ENCODE assay signal across 27 cellular contexts in genomic region chr7:142002179-142002578, GRCh38. TPM values are rescaled to one million over a fixed set of nuclear protein-coding genes. Genes with fewer than 3 reads are reported as not detected.
DNase-seq lines count a peak whose midpoint lies in the region; ATAC-seq, FAIRE-seq and TF ChIP-seq lines count a peak whose summit lies in the region.
"Had no signal": no experiment of that assay in that cellular context is flagged by ENCODE, and none has a peak within 500 bp of the region (broad histone marks: within the 10 kb centered on the region; RNA-seq: fewer than 3 reads in every experiment).

No MANE protein-coding gene starts in this region.

- dilution Hi-C loops in keratinocyte (cut with MboI; ENCODE audit: extremely low pct_ligation_motif_present, low sequenced_read_pairs): no loop called here

- no peaks in the 10 kb centered on the region for H3K9me2 ChIP-seq in Karpas-422 (replicated peaks; ENCODE audit: insufficient read depth, low read length)

- no peak overlapping the region for H3K9ac ChIP-seq in Karpas-422 (ENCODE audit: low read length)
- H3K9ac ChIP-seq in keratinocyte (ENCODE audit: control insufficient read depth, extremely low read depth, insufficient read depth, low read length): no peak overlapping the region

- no peak for DNase-seq in A549 (ENCODE audit: low read depth in 1 of 2, low spot score in 1 of 2)
- DNase-seq in Karpas-422: peak; percentile 11
- peak; percentile 62 for DNase-seq in bronchial epithelial cell (ENCODE audit: low read depth)
- DNase-seq in keratinocyte (ENCODE audit: low read depth, low spot score): no peak
- DNase-seq in NCI-H187 (lab: John Stamatoyannopoulos, UW): no peak
- no peak for DNase-seq in tibial nerve (ENCODE audit: low spot score in 2 of 2)
- DNase-seq in cerebellar cortex (ENCODE audit: low spot score): no peak
- DNase-seq: 8988T, GF-D8, HFFc6, NCI-H1092, NCI-H1436, NCI-H1930, NCI-H2227 treated with DMSO at 0.1 percent for 48 hours, NCI-H510A treated with DMSO at 0.1 percent for 48 hours, NCI-H748 treated with DMSO at 0.1 percent for 48 hours, SJCRH30 had no signal

- ATAC-seq in A549 (no peak), GM19452 (IDR thresholded peaks at IDR 0.05; ENCODE audit: unreplicated experiment) (no peak)
- ATAC-seq: HepG2, K562, Panc1 had no signal

- H2AFZ ChIP-seq in Karpas-422 (ENCODE audit: low read length) (no peak overlapping the region), keratinocyte (ENCODE audit: control insufficient read depth, low read length) (no peak overlapping the region)

- H3K9me3 ChIP-seq in A549 (no peaks in the 10 kb centered on the region; the same call in 1 of the 3 replicates), Karpas-422 (ENCODE audit: low read length) (no peaks in the 10 kb centered on the region), keratinocyte (ENCODE audit: control insufficient read depth, low read depth, low read length) (no peaks in the 10 kb centered on the region), tibial nerve (no peaks in the 10 kb centered on the region)
- H3K9me3 ChIP-seq: SJCRH30 had no signal

- no peaks in the 10 kb centered on the region for H3K9me1 ChIP-seq in keratinocyte (ENCODE audit: control insufficient read depth, extremely low read depth, insufficient read depth, low read length)

- no peaks in the 10 kb centered on the region for H3K79me2 ChIP-seq in Karpas-422 (ENCODE audit: low read length)
- H3K79me2 ChIP-seq in keratinocyte (ENCODE audit: control insufficient read depth, insufficient read depth, low read length): no peaks in the 10 kb centered on the region

- H3K27me3 ChIP-seq in Karpas-422 (ENCODE audit: low read length) (no peaks in the 10 kb centered on the region), bronchial epithelial cell (ENCODE audit: control insufficient read depth, insufficient read depth, low read length) (no peaks in the 10 kb centered on the region), keratinocyte (ENCODE audit: control insufficient read depth, extremely low read depth, insufficient read depth, low read length) (no peaks in the 10 kb centered on the region), tibial nerve (no peaks in the 10 kb centered on the region)
- H3K27me3 ChIP-seq: SJCRH30 had no signal

- H3K27ac ChIP-seq in A549 (no peak overlapping the region), Karpas-422 (ENCODE audit: low read length) (no peak overlapping the region), keratinocyte (ENCODE audit: control insufficient read depth, insufficient read depth, low read length) (peak overlapping the region; percentile 37), tibial nerve (no peak overlapping the region)
- H3K27ac ChIP-seq: HL-60, SJCRH30 had no signal

- H3K4me3 ChIP-seq in A549 (no peak overlapping the region), Karpas-422 (ENCODE audit: low read length) (no peak overlapping the region), bronchial epithelial cell (ENCODE audit: low read depth, low read length) (no peak overlapping the region), keratinocyte (ENCODE audit: control insufficient read depth in 2 of 3, extremely low read depth in 1 of 3, insufficient read depth in 2 of 3, low read depth in 1 of 3, low read length in 3 of 3) (no peak overlapping the region), tibial nerve (no peak overlapping the region)
- H3K4me3 ChIP-seq: K562, SJCRH30 had no signal

- TF ChIP-seq CTCF in A549 (IDR thresholded peaks at IDR 0.05): no peak
- no peak for TF ChIP-seq CTCF in bronchial epithelial cell (IDR thresholded peaks at IDR 0.05; ENCODE audit: insufficient read depth, low read length, severe bottlenecking)
- TF ChIP-seq CTCF in keratinocyte (optimal IDR thresholded peaks at IDR 0.05 in 1 of 3, IDR thresholded peaks at IDR 0.05 in 1 of 3, conservative IDR thresholded peaks at IDR 0.05 in 1 of 3; ENCODE audit: extremely low read depth in 1 of 3, insufficient read depth in 2 of 3, low read length in 3 of 3): no peak
- no peak for TF ChIP-seq CTCF in tibial nerve (IDR thresholded peaks at IDR 0.05)

- CTCF ChIA-PET in A549 (lab: Yijun Ruan, JAX): no interaction called here

- no peak overlapping the region for H3K4me2 ChIP-seq in A549
- no peak overlapping the region for H3K4me2 ChIP-seq in Karpas-422 (ENCODE audit: low read depth, low read length, poor library complexity, severe bottlenecking)
- peak overlapping the region; percentile 57 for H3K4me2 ChIP-seq in keratinocyte (ENCODE audit: control insufficient read depth, extremely low read depth, insufficient read depth, low read depth, low read length)

- TF ChIP-seq RAD21 in A549 (conservative IDR thresholded peaks at IDR 0.05 in 1 of 2, IDR thresholded peaks at IDR 0.05 in 1 of 2): no peak

- 85% methylated on average over 1 of the region's 1 CpG for WGBS in A549 (ENCODE audit: missing lambda C conversion rate)
- 76 to 94% methylated on average over 1 of the region's 1 CpG for WGBS in tibial nerve, 2 donors

- H3K4me1 ChIP-seq in A549: no peaks in the 10 kb centered on the region
- H3K4me1 ChIP-seq in Karpas-422 (ENCODE audit: low read length): no peaks in the 10 kb centered on the region
- H3K4me1 ChIP-seq in keratinocyte (ENCODE audit: control insufficient read depth, extremely low read depth, insufficient read depth, low read length): peaks cover 30% of the 10 kb centered on the region
- H3K4me1 ChIP-seq in tibial nerve: no peaks in the 10 kb centered on the region

- H3K36me3 ChIP-seq in Karpas-422 (ENCODE audit: insufficient read depth, low read length) (no peaks in the 10 kb centered on the region), bronchial epithelial cell (ENCODE audit: control insufficient read depth, insufficient read depth, low read length) (no peaks in the 10 kb centered on the region), keratinocyte (ENCODE audit: control insufficient read depth in 2 of 2, extremely low read depth in 1 of 2, insufficient read depth in 2 of 2, low read length in 2 of 2) (no peaks in the 10 kb centered on the region), tibial nerve (no peaks in the 10 kb centered on the region)
- H3K36me3 ChIP-seq: SJCRH30 had no signal

- TF ChIP-seq EP300 in A549 (IDR thresholded peaks at IDR 0.05): no peak
- TF ChIP-seq EP300 in tibial nerve (IDR thresholded peaks at IDR 0.05): no peak

- H4K20me1 ChIP-seq in Karpas-422 (ENCODE audit: insufficient read depth, low read depth, low read length): no peaks in the 10 kb centered on the region
- H4K20me1 ChIP-seq in keratinocyte (ENCODE audit: control insufficient read depth, extremely low read depth, insufficient read depth, low read length): no peaks in the 10 kb centered on the region

- FAIRE-seq in A549 (lab: Jason Lieb, UNC) (peak; percentile 59), bronchial epithelial cell (lab: Jason Lieb, UNC) (no peak), keratinocyte (lab: Jason Lieb, UNC) (no peak)
- FAIRE-seq: GM19239, H54, HepG2, K562 had no signal

- TF ChIP-seq POLR2A in A549 (IDR thresholded peaks at IDR 0.05; ENCODE audit: low read length) (no peak), tibial nerve (IDR thresholded peaks at IDR 0.05) (no peak)

- POLR2A ChIA-PET in A549 (lab: Yijun Ruan, JAX): no interaction called here

RNA-seq across cellular contexts. Expression of gene MGAM, which starts 6.5 kb away (rescaled TPM):
- 1.5 and 1.8 TPM in 2 replicates for polyA plus RNA-seq in A549 (2011; rRNA removed)
- polyA plus RNA-seq in A549 (2012; cell fraction: cytosol; rRNA removed): 0.28 and 0.29 TPM in 2 replicates
- 0.18 and 0.27 TPM in 2 replicates for polyA plus RNA-seq in A549 (2012; cell fraction: nucleus; rRNA removed)
- polyA plus RNA-seq in A549 (2017; fragmentation: RNase III; extraction: RNeasy Plus Mini Kit Qiagen cat#74134 plus additional on column Dnase treatment): 0.30 to 0.51 TPM (median 0.41 TPM) in 3 replicates
- polyA minus RNA-seq in A549 (2011; rRNA and poly(A)+ RNA removed): 1.9 and 2.2 TPM in 2 replicates
- total RNA-seq in Karpas-422 (2014; rRNA removed; shearing (Covaris generic); ENCODE audit: low replicate concordance): not detected in 2 replicates
- total RNA-seq in bronchial epithelial cell: under 0.01 and 0.38 TPM in 2 replicates
- 0.19 to 1.5 TPM (median 0.31 TPM) in 3 replicates for polyA plus RNA-seq in keratinocyte
- 0.34 TPM for polyA plus RNA-seq in keratinocyte (2011; ENCODE audit: low read depth)
- 0.47 and 0.68 TPM in 2 replicates for polyA plus RNA-seq in keratinocyte (2011; cell fraction: cytosol; rRNA removed)
- polyA plus RNA-seq in keratinocyte (2011; cell fraction: nucleus; rRNA removed): 2.6 and 3.4 TPM in 2 replicates
- polyA plus RNA-seq in keratinocyte (2012; ENCODE audit: low replicate concordance): 0.38 and 0.44 TPM in 2 replicates
- polyA minus RNA-seq in keratinocyte: 0.93 to 3.0 TPM (median 1.3 TPM) in 3 replicates
- 2.3 TPM for polyA minus RNA-seq in keratinocyte (2011; cell fraction: cytosol; rRNA and poly(A)+ RNA removed)
- polyA minus RNA-seq in keratinocyte (2011; cell fraction: nucleus; rRNA and poly(A)+ RNA removed): 4.6 and 7.9 TPM in 2 replicates
- under 1 TPM; 0.20 to 0.30 (median 0.21) TPM for total RNA-seq in tibial nerve

RNA-seq across cellular contexts. Expression of gene TAS2R38, which starts 28.6 kb away (rescaled TPM):
- polyA plus RNA-seq in A549 (2011; rRNA removed): not detected in 2 replicates
- polyA plus RNA-seq in A549 (2012; cell fraction: cytosol; rRNA removed): not detected in 2 replicates
- polyA plus RNA-seq in A549 (2012; cell fraction: nucleus; rRNA removed): not detected in 2 replicates
- polyA plus RNA-seq in A549 (2017; fragmentation: RNase III; extraction: RNeasy Plus Mini Kit Qiagen cat#74134 plus additional on column Dnase treatment): not detected in 3 replicates
- not detected in 2 replicates for polyA minus RNA-seq in A549 (2011; rRNA and poly(A)+ RNA removed)
- total RNA-seq in Karpas-422 (2014; rRNA removed; shearing (Covaris generic); ENCODE audit: low replicate concordance): not detected in 2 replicates
- not detected in 2 replicates for total RNA-seq in bronchial epithelial cell
- not detected in 3 replicates for polyA plus RNA-seq in keratinocyte
- not detected for polyA plus RNA-seq in keratinocyte (2011; ENCODE audit: low read depth)
- polyA plus RNA-seq in keratinocyte (2011; cell fraction: cytosol; rRNA removed): not detected in 2 replicates
- polyA plus RNA-seq in keratinocyte (2011; cell fraction: nucleus; rRNA removed): not detected in 2 replicates
- polyA plus RNA-seq in keratinocyte (2012; ENCODE audit: low replicate concordance): not detected in 2 replicates
- not detected in 3 replicates for polyA minus RNA-seq in keratinocyte
- not detected for polyA minus RNA-seq in keratinocyte (2011; cell fraction: cytosol; rRNA and poly(A)+ RNA removed)
- not detected in 2 replicates for polyA minus RNA-seq in keratinocyte (2011; cell fraction: nucleus; rRNA and poly(A)+ RNA removed)
- total RNA-seq in tibial nerve: not detected
- total RNA-seq: Daoy, HepG2, HFFc6, K562, SJCRH30 had no signal
- polyA plus RNA-seq: CD14-positive monocyte, HepG2, K562 had no signal

RNA-seq across cellular contexts. Expression of gene CLEC5A, which starts 55.4 kb away (rescaled TPM):
- not detected in 2 replicates for polyA plus RNA-seq in A549 (2011; rRNA removed)
- polyA plus RNA-seq in A549 (2012; cell fraction: cytosol; rRNA removed): not detected in 2 replicates
- polyA plus RNA-seq in A549 (2012; cell fraction: nucleus; rRNA removed): not detected in 2 replicates
- polyA plus RNA-seq in A549 (2017; fragmentation: RNase III; extraction: RNeasy Plus Mini Kit Qiagen cat#74134 plus additional on column Dnase treatment): not detected in 3 replicates
- polyA minus RNA-seq in A549 (2011; rRNA and poly(A)+ RNA removed): not detected in 2 replicates
- total RNA-seq in Karpas-422 (2014; rRNA removed; shearing (Covaris generic); ENCODE audit: low replicate concordance): not detected in 2 replicates
- not detected in 2 replicates for total RNA-seq in bronchial epithelial cell
- polyA plus RNA-seq in keratinocyte: 0.05 to 0.08 TPM (median 0.07 TPM) in 3 replicates
- not detected for polyA plus RNA-seq in keratinocyte (2011; ENCODE audit: low read depth)
- 0.05 and 0.06 TPM in 2 replicates for polyA plus RNA-seq in keratinocyte (2011; cell fraction: cytosol; rRNA removed)
- 0.12 and 0.13 TPM in 2 replicates for polyA plus RNA-seq in keratinocyte (2011; cell fraction: nucleus; rRNA removed)
- 0.05 and 0.06 TPM in 2 replicates for polyA plus RNA-seq in keratinocyte (2012; ENCODE audit: low replicate concordance)
- polyA minus RNA-seq in keratinocyte: not detected in 3 replicates
- polyA minus RNA-seq in keratinocyte (2011; cell fraction: cytosol; rRNA and poly(A)+ RNA removed): not detected
- not detected in 2 replicates for polyA minus RNA-seq in keratinocyte (2011; cell fraction: nucleus; rRNA and poly(A)+ RNA removed)
- total RNA-seq in tibial nerve: 10 to 100 TPM in 1 of 4 donors, 1 to 10 TPM in 3; 3.0 to 13.1 (median 3.7) TPM
- total RNA-seq: Daoy, HepG2, HFFc6, HT-29, K562, SJCRH30 had no signal
- polyA plus RNA-seq: HepG2, K562 had no signal

Comparison
In these comparisons a context has a peak if more than half of its experiments do, and no peak if none do; other contexts are left out.
1. DNase-seq: peak in Karpas-422 (single experiment) and bronchial epithelial cell (single experiment); none in A549 (0 of 2), keratinocyte (single experiment), NCI-H187 (0 of 2), tibial nerve (0 of 2) and cerebellar cortex (single experiment).